Comparison of ENCODE assay signal across 25 cellular contexts in genomic region chr7:120201290-120201689, GRCh38.
DNase-seq lines count a peak whose midpoint lies in the region; ATAC-seq, FAIRE-seq and TF ChIP-seq lines count a peak whose summit lies in the region.
"Had no signal": no experiment of that assay in that cellular context is flagged by ENCODE, and none has a peak within 500 bp of the region (broad histone marks: within the 10 kb centered on the region; RNA-seq: fewer than 3 reads in every experiment).

No MANE protein-coding gene starts in this region.

- TF ChIP-seq CTCF in A549 (IDR thresholded peaks at IDR 0.05) (no peak), GM23338 (conservative IDR thresholded peaks at IDR 0.05; ENCODE audit: low read depth in 2 of 2) (no peak), K562 (IDR thresholded peaks at IDR 0.05 in 2 of 3, conservative IDR thresholded peaks at IDR 0.05 in 1 of 3; ENCODE audit: insufficient read depth in 2 of 3, low read depth in 1 of 3, low read length in 3 of 3) (no peak), smooth muscle cell (IDR thresholded peaks at IDR 0.05; ENCODE audit: borderline replicate concordance, insufficient read depth, poor library complexity, severe bottlenecking) (no peak), SK-N-SH (IDR thresholded peaks at IDR 0.05) (no peak)

- H3K36me3 ChIP-seq in GM23338 (ENCODE audit: insufficient read depth): no peaks in the 10 kb centered on the region
- H3K36me3 ChIP-seq in K562 (ENCODE audit: control insufficient read depth, insufficient read depth, low read length): no peaks in the 10 kb centered on the region
- no peaks in the 10 kb centered on the region for H3K36me3 ChIP-seq in smooth muscle cell (ENCODE audit: low read depth)
- peaks cover 0 to 4% of the 10 kb centered on the region in 2 experiments for H3K36me3 ChIP-seq in SK-N-SH (replicated peaks in 1 of 2; ENCODE audit: control insufficient read depth in 1 of 2, insufficient read depth in 2 of 2, low read length in 1 of 2)
- H3K36me3 ChIP-seq: BLaER1 treated with 17β-estradiol and CSF1 and Interleukin-3, amounts not matched to agents 10 nM and 100 nM had no signal

- TF ChIP-seq POLR2A in A549 (IDR thresholded peaks at IDR 0.05; ENCODE audit: low read length) (no peak), K562 (conservative IDR thresholded peaks at IDR 0.05) (no peak)

- no peak overlapping the region for H3K27ac ChIP-seq in A549
- no peak overlapping the region for H3K27ac ChIP-seq in GM23338 (ENCODE audit: low read depth)
- no peak overlapping the region for H3K27ac ChIP-seq in K562 (ENCODE audit: extremely low read depth, low read depth, low read length)
- H3K27ac ChIP-seq in smooth muscle cell (ENCODE audit: low read depth): no peak overlapping the region
- H3K27ac ChIP-seq in SK-N-SH (ENCODE audit: low read depth in 2 of 2, low read length in 1 of 2): no peak overlapping the region
- H3K27ac ChIP-seq: BLaER1 treated with 17β-estradiol and CSF1 and Interleukin-3, amounts not matched to agents 10 nM and 100 nM; C4-2B had no signal

- CTCF ChIA-PET in A549 (lab: Yijun Ruan, JAX): no interaction called here
- CTCF ChIA-PET in K562 (lab: Yijun Ruan, JAX; ENCODE audit: low intra/inter-chr PET ratio): no interaction called here
- CTCF ChIA-PET in SK-N-SH (lab: Yijun Ruan, JAX): no interaction called here

- H3K9ac ChIP-seq in K562 (ENCODE audit: insufficient read depth in 1 of 2, low read depth in 2 of 2, low read length in 2 of 2): no peak overlapping the region
- H3K9ac ChIP-seq in smooth muscle cell (ENCODE audit: low read depth): no peak overlapping the region
- H3K9ac ChIP-seq in SK-N-SH: no peak overlapping the region
- H3K9ac ChIP-seq: BLaER1 treated with 17β-estradiol and CSF1 and Interleukin-3, amounts not matched to agents 10 nM and 100 nM had no signal

- H3K4me3 ChIP-seq in A549: no peak overlapping the region
- no peak overlapping the region for H3K4me3 ChIP-seq in GM23338
- no peak overlapping the region for H3K4me3 ChIP-seq in K562
- H3K4me3 ChIP-seq in smooth muscle cell: no peak overlapping the region
- H3K4me3 ChIP-seq in SK-N-SH (ENCODE audit: low read depth in 2 of 2, low read length in 1 of 2): no peak overlapping the region
- H3K4me3 ChIP-seq: BLaER1 treated with 17β-estradiol and CSF1 and Interleukin-3, amounts not matched to agents 10 nM and 100 nM; GM12878 had no signal

- H2AFZ ChIP-seq in GM23338 (peak overlapping the region; percentile 10; the same call in 1 of the 2 replicates), K562 (ENCODE audit: low read depth, low read length) (no peak overlapping the region), smooth muscle cell (ENCODE audit: low read depth) (peak overlapping the region; percentile 65), SK-N-SH (ENCODE audit: low read depth) (no peak overlapping the region)

- TF ChIP-seq RAD21 in A549 (conservative IDR thresholded peaks at IDR 0.05 in 1 of 2, IDR thresholded peaks at IDR 0.05 in 1 of 2) (no peak), K562 (CRISPR knock-in tag; conservative IDR thresholded peaks at IDR 0.05 in 1 of 2, IDR thresholded peaks at IDR 0.05 in 1 of 2) (no peak), SK-N-SH (IDR thresholded peaks at IDR 0.05; ENCODE audit: low read length) (no peak)

- no peaks in the 10 kb centered on the region for H3K27me3 ChIP-seq in GM23338 (ENCODE audit: insufficient read depth)
- no peaks in the 10 kb centered on the region for H3K27me3 ChIP-seq in K562 (ENCODE audit: control insufficient read depth in 2 of 2, insufficient read depth in 2 of 2, low read length in 2 of 2)
- no peaks in the 10 kb centered on the region for H3K27me3 ChIP-seq in smooth muscle cell (ENCODE audit: low read depth)
- no peaks in the 10 kb centered on the region for H3K27me3 ChIP-seq in SK-N-SH (ENCODE audit: insufficient read depth)
- H3K27me3 ChIP-seq: BLaER1 treated with 17β-estradiol and CSF1 and Interleukin-3, amounts not matched to agents 10 nM and 100 nM had no signal

- no peaks in the 10 kb centered on the region for H3K36me3 Mint-ChIP-seq in GM23338 (ENCODE audit: low read depth)
- H3K36me3 Mint-ChIP-seq: CD8-positive, alpha-beta T cell had no signal

- no peaks in the 10 kb centered on the region for H3F3A ChIP-seq in GM23338 (replicated peaks; ENCODE audit: low read depth)
- H3F3A ChIP-seq in smooth muscle cell (ENCODE audit: low read depth): no peaks in the 10 kb centered on the region
- H3F3A ChIP-seq in SK-N-SH (replicated peaks; ENCODE audit: insufficient read depth): no peaks in the 10 kb centered on the region

- WGBS in A549 (ENCODE audit: missing lambda C conversion rate): 2% methylated on average over 1 of the region's 1 CpG
- 0% methylated on average over 1 of the region's 1 CpG for WGBS in K562 (ENCODE audit: insufficient coverage, low coverage, missing lambda C conversion rate)
- 82% methylated on average over 1 of the region's 1 CpG for WGBS in smooth muscle cell (ENCODE audit: low lambda C conversion rate)
- WGBS in SK-N-SH (ENCODE audit: low lambda C conversion rate): 1% methylated on average over 1 of the region's 1 CpG

- no peak for DNase-seq in A549 (ENCODE audit: low read depth in 1 of 2, low spot score in 1 of 2)
- no peak for DNase-seq in GM23338 (ENCODE audit: low spot score)
- no peak for DNase-seq in K562 (ENCODE audit: extremely low read depth in 1 of 4, low spot score in 3 of 4)
- no peak for DNase-seq in smooth muscle cell (lab: John Stamatoyannopoulos, UW; ENCODE audit: unreplicated experiment)
- DNase-seq in germinal center (ENCODE audit: low spot score): no peak
- no peak for DNase-seq in SK-N-SH
- DNase-seq: 8988T; AML-193; Caco-2; Calu3; CD4-positive, alpha-beta T cell; CD8-positive, alpha-beta T cell; DMS79; DND-41; EL; GDM1 had no signal

- no peak for TF ChIP-seq EP300 in A549 (IDR thresholded peaks at IDR 0.05)
- no peak for TF ChIP-seq EP300 in K562 (IDR thresholded peaks at IDR 0.05; ENCODE audit: low read length)
- TF ChIP-seq EP300 in SK-N-SH (IDR thresholded peaks at IDR 0.05; ENCODE audit: borderline replicate concordance in 1 of 2, low read depth in 1 of 2, low read length in 1 of 2): no peak

- no peaks in the 10 kb centered on the region for H3K4me1 Mint-ChIP-seq in GM23338
- H3K4me1 Mint-ChIP-seq: B cell had no signal

- no TSS peak for BruUV-seq in K562 (replicated peaks; lab: Mats Ljungman, UMichigan)

- no peaks in the 10 kb centered on the region for H3K9me2 ChIP-seq in GM23338 (ENCODE audit: insufficient read depth)
- no peaks in the 10 kb centered on the region for H3K9me2 ChIP-seq in SK-N-SH

- H4K20me1 ChIP-seq in GM23338 (replicated peaks; ENCODE audit: insufficient read depth): no peaks in the 10 kb centered on the region
- no peaks in the 10 kb centered on the region for H4K20me1 ChIP-seq in K562 (replicated peaks; ENCODE audit: control insufficient read depth, insufficient read depth, low read length)
- H4K20me1 ChIP-seq in smooth muscle cell (ENCODE audit: low read depth): no peaks in the 10 kb centered on the region
- no peaks in the 10 kb centered on the region for H4K20me1 ChIP-seq in SK-N-SH (ENCODE audit: insufficient read depth)
- H4K20me1 ChIP-seq: BLaER1 treated with 17β-estradiol and CSF1 and Interleukin-3, amounts not matched to agents 10 nM and 100 nM had no signal

- FAIRE-seq in A549 (lab: Jason Lieb, UNC): no peak
- FAIRE-seq in K562 (lab: Jason Lieb, UNC): no peak
- FAIRE-seq: A204.1, D721Med, GM12878, GM12892, GM18507 had no signal

- H3K4me1 ChIP-seq in A549 (no peaks in the 10 kb centered on the region), GM23338 (ENCODE audit: insufficient read depth) (no peaks in the 10 kb centered on the region), K562 (replicated peaks in 1 of 2; ENCODE audit: control insufficient read depth in 2 of 2, insufficient read depth in 2 of 2, low read length in 2 of 2) (no peaks in the 10 kb centered on the region), smooth muscle cell (ENCODE audit: low read depth) (no peaks in the 10 kb centered on the region), SK-N-SH (ENCODE audit: control insufficient read depth in 1 of 2, insufficient read depth in 2 of 2, low read depth in 1 of 2, low read length in 1 of 2) (no peaks in the 10 kb centered on the region)
- H3K4me1 ChIP-seq: BLaER1 treated with 17β-estradiol and CSF1 and Interleukin-3, amounts not matched to agents 10 nM and 100 nM; Caco-2 had no signal

- no peaks in the 10 kb centered on the region for H3K9me3 ChIP-seq in A549
- no peaks in the 10 kb centered on the region for H3K9me3 ChIP-seq in K562 (replicated peaks; ENCODE audit: control insufficient read depth, insufficient read depth, low read depth, low read length)
- no peaks in the 10 kb centered on the region for H3K9me3 ChIP-seq in smooth muscle cell (replicated peaks; ENCODE audit: low read depth)
- no peaks in the 10 kb centered on the region for H3K9me3 ChIP-seq in SK-N-SH
- H3K9me3 ChIP-seq: BLaER1 treated with 17β-estradiol and CSF1 and Interleukin-3, amounts not matched to agents 10 nM and 100 nM; Caco-2 had no signal

- POLR2A ChIA-PET in A549 (lab: Yijun Ruan, JAX): no interaction called here
- POLR2A ChIA-PET in K562 (lab: Yijun Ruan, JAX): no interaction called here
- POLR2A ChIA-PET in SK-N-SH (lab: Yijun Ruan, JAX): no interaction called here

- in situ Hi-C loops in K562 (cut with MboI): no loop called here

- H3K9me1 ChIP-seq in K562 (ENCODE audit: control insufficient read depth, insufficient read depth, low read length): no peaks in the 10 kb centered on the region

- H3K27me3 Mint-ChIP-seq in GM23338 (ENCODE audit: insufficient read depth, low read depth, poor library complexity): peaks cover 2% of the 10 kb centered on the region
- H3K27me3 Mint-ChIP-seq: B cell; CD4-positive, alpha-beta T cell had no signal

- ATAC-seq in A549 (no peak), GM23338 (no peak), K562 (no peak), HG02571 (IDR thresholded peaks at IDR 0.05; ENCODE audit: unreplicated experiment) (no peak)
- ATAC-seq: CD8-positive, alpha-beta T cell; GM12878 had no signal

- no peak overlapping the region for H3K4me3 Mint-ChIP-seq in GM23338
- H3K4me3 Mint-ChIP-seq: B cell; CD4-positive, alpha-beta T cell; CD8-positive, alpha-beta T cell had no signal

- H3K79me2 ChIP-seq in GM23338 (replicated peaks; ENCODE audit: insufficient read depth) (no peaks in the 10 kb centered on the region), K562 (ENCODE audit: control insufficient read depth, insufficient read depth, low read length) (no peaks in the 10 kb centered on the region), smooth muscle cell (ENCODE audit: low read depth) (no peaks in the 10 kb centered on the region), SK-N-SH (ENCODE audit: insufficient read depth) (no peaks in the 10 kb centered on the region)

- H3K9me3 Mint-ChIP-seq in GM23338: no peaks in the 10 kb centered on the region
- H3K9me3 Mint-ChIP-seq: CD4-positive, alpha-beta T cell had no signal

- H3K27ac Mint-ChIP-seq in GM23338: no peak overlapping the region
- H3K27ac Mint-ChIP-seq: B cell; CD4-positive, alpha-beta T cell; CD8-positive, alpha-beta T cell had no signal

- intact Hi-C loops in K562 (cut with micrococcal nuclease): no loop called here

- H3K4me2 ChIP-seq in A549 (no peak overlapping the region), GM23338 (no peak overlapping the region), K562 (ENCODE audit: insufficient read depth, low read length) (no peak overlapping the region), smooth muscle cell (peak overlapping the region; percentile 44), SK-N-SH (no peak overlapping the region)
- H3K4me2 ChIP-seq: BLaER1 treated with 17β-estradiol and CSF1 and Interleukin-3, amounts not matched to agents 10 nM and 100 nM had no signal

Comparison
In these comparisons a context has a peak if more than half of its experiments do, and no peak if none do; other contexts are left out.
1. H2AFZ ChIP-seq: peak in GM23338 (single experiment) and smooth muscle cell (single experiment); none in K562 (single experiment) and SK-N-SH (single experiment).
2. Of the 35 proteins assayed by ChIP-seq in both K562 and A549: peak only in K562: none; only in A549: none; in both: MAFK; in neither: 34.